In genomic region chr11:108663154-108663877, GRCh38 we compare ENCODE assay signal across 13 cellular contexts. TPM values are rescaled to one million over a fixed set of nuclear protein-coding genes. Genes with fewer than 3 reads are reported as not detected.
DNase-seq lines count a peak whose midpoint lies in the region; ATAC-seq and TF ChIP-seq lines count a peak whose summit lies in the region.
"Had no signal": no experiment of that assay in that cellular context is flagged by ENCODE, and none has a peak within 500 bp of the region (broad histone marks: within the 10 kb centered on the region; RNA-seq: fewer than 3 reads in every experiment).

No MANE protein-coding gene starts in this region.

- H3K27me3 Mint-ChIP-seq in nephron (ENCODE audit: low read depth): peaks cover 4% of the 10 kb centered on the region
- H3K27me3 Mint-ChIP-seq in activated naive CD8-positive, alpha-beta T cell treated with anti-CD3 and anti-CD28 coated beads, Interleukin-2, amount 50 U/mL, for 24 hours: peaks cover 3% of the 10 kb centered on the region
- H3K27me3 Mint-ChIP-seq in activated CD8-positive, alpha-beta memory T cell treated with anti-CD3 and anti-CD28 coated beads, Interleukin-2, amount 10 ng/mL, durations not matched to agents 7 days and 5 days: no peaks in the 10 kb centered on the region
- H3K27me3 Mint-ChIP-seq: activated naive CD8-positive, alpha-beta T cell treated with anti-CD3 and anti-CD28 coated beads for 36 hours had no signal

- H3K4me1 Mint-ChIP-seq in nephron: peaks cover 31% of the 10 kb centered on the region
- peaks cover 36% of the 10 kb centered on the region for H3K4me1 Mint-ChIP-seq in activated naive CD8-positive, alpha-beta T cell treated with anti-CD3 and anti-CD28 coated beads, Interleukin-2, amount 50 U/mL, for 24 hours
- peaks cover 34% of the 10 kb centered on the region for H3K4me1 Mint-ChIP-seq in activated CD8-positive, alpha-beta memory T cell treated with anti-CD3 and anti-CD28 coated beads, Interleukin-2, amount 10 ng/mL, durations not matched to agents 7 days and 5 days

- CTCF ChIA-PET in activated CD8-positive, alpha-beta memory T cell treated with anti-CD3 and anti-CD28 coated beads, Interleukin-2, amount 10 ng/mL, durations not matched to agents 7 days and 5 days (lab: Charles Lee): no interaction called here

- peak; percentile 69 for ATAC-seq in GM18909 (IDR thresholded peaks at IDR 0.05; ENCODE audit: poor library complexity, unreplicated experiment)
- peak; percentile 48 for ATAC-seq in GM21737 (IDR thresholded peaks at IDR 0.05; ENCODE audit: unreplicated experiment)
- peak; percentile 53 for ATAC-seq in HG03378 (IDR thresholded peaks at IDR 0.05; ENCODE audit: unreplicated experiment)
- ATAC-seq in activated naive CD8-positive, alpha-beta T cell treated with anti-CD3 and anti-CD28 coated beads, Interleukin-2, amount 50 U/mL, for 24 hours: no peak
- no peak for ATAC-seq in activated CD8-positive, alpha-beta memory T cell treated with anti-CD3 and anti-CD28 coated beads, Interleukin-2, amount 10 ng/mL, durations not matched to agents 7 days and 5 days
- ATAC-seq in HG03045 (IDR thresholded peaks at IDR 0.05; ENCODE audit: unreplicated experiment): no peak
- ATAC-seq: activated CD8-positive, alpha-beta T cell treated with anti-CD3 and anti-CD28 coated beads for 36 hours had no signal

- H3K36me3 Mint-ChIP-seq in nephron (ENCODE audit: low read depth): no peaks in the 10 kb centered on the region
- H3K36me3 Mint-ChIP-seq in activated naive CD8-positive, alpha-beta T cell treated with anti-CD3 and anti-CD28 coated beads, Interleukin-2, amount 50 U/mL, for 24 hours (ENCODE audit: low read depth): peaks cover 9% of the 10 kb centered on the region
- H3K36me3 Mint-ChIP-seq in activated CD8-positive, alpha-beta memory T cell treated with anti-CD3 and anti-CD28 coated beads, Interleukin-2, amount 10 ng/mL, durations not matched to agents 7 days and 5 days: peaks cover 6% of the 10 kb centered on the region

- no peak overlapping the region for H3K27ac Mint-ChIP-seq in nephron
- H3K27ac Mint-ChIP-seq in activated naive CD8-positive, alpha-beta T cell treated with anti-CD3 and anti-CD28 coated beads, Interleukin-2, amount 50 U/mL, for 24 hours: no peak overlapping the region
- H3K27ac Mint-ChIP-seq in activated CD8-positive, alpha-beta memory T cell treated with anti-CD3 and anti-CD28 coated beads, Interleukin-2, amount 10 ng/mL, durations not matched to agents 7 days and 5 days: no peak overlapping the region
- H3K27ac Mint-ChIP-seq: activated naive CD8-positive, alpha-beta T cell treated with anti-CD3 and anti-CD28 coated beads for 36 hours had no signal

- DNase-seq in activated naive CD8-positive, alpha-beta T cell treated with anti-CD3 and anti-CD28 coated beads, Interleukin-2, amount 50 U/mL, for 24 hours: no peak
- no peak for DNase-seq in SHP77 treated with DMSO at 0.1 percent for 48 hours (lab: John Stamatoyannopoulos, UW)
- no peak for DNase-seq in activated CD8-positive, alpha-beta memory T cell treated with anti-CD3 and anti-CD28 coated beads, Interleukin-2, amount 10 ng/mL, durations not matched to agents 7 days and 5 days
- DNase-seq: activated CD8-positive, alpha-beta T cell treated with anti-CD3 and anti-CD28 coated beads for 36 hours; activated naive CD8-positive, alpha-beta T cell treated with anti-CD3 and anti-CD28 coated beads for 36 hours; cortex of kidney; DMS53; NCI-H526 had no signal

- TF ChIP-seq CTCF in nephron (IDR thresholded peaks at IDR 0.05; ENCODE audit: unreplicated experiment in 3 of 3): no peak

- H3K9me3 Mint-ChIP-seq in nephron: no peaks in the 10 kb centered on the region
- H3K9me3 Mint-ChIP-seq in activated naive CD8-positive, alpha-beta T cell treated with anti-CD3 and anti-CD28 coated beads, Interleukin-2, amount 50 U/mL, for 24 hours: no peaks in the 10 kb centered on the region
- no peaks in the 10 kb centered on the region for H3K9me3 Mint-ChIP-seq in activated CD8-positive, alpha-beta memory T cell treated with anti-CD3 and anti-CD28 coated beads, Interleukin-2, amount 10 ng/mL, durations not matched to agents 7 days and 5 days (ENCODE audit: low read depth)
- H3K9me3 Mint-ChIP-seq: activated CD8-positive, alpha-beta T cell treated with anti-CD3 and anti-CD28 coated beads for 36 hours; activated naive CD8-positive, alpha-beta T cell treated with anti-CD3 and anti-CD28 coated beads for 36 hours had no signal

- H3K4me3 Mint-ChIP-seq in nephron: peak overlapping the region in 2 of 3 experiments; percentile 40 to 64
- H3K4me3 Mint-ChIP-seq in activated naive CD8-positive, alpha-beta T cell treated with anti-CD3 and anti-CD28 coated beads, Interleukin-2, amount 50 U/mL, for 24 hours: no peak overlapping the region
- H3K4me3 Mint-ChIP-seq in activated CD8-positive, alpha-beta memory T cell treated with anti-CD3 and anti-CD28 coated beads, Interleukin-2, amount 10 ng/mL, durations not matched to agents 7 days and 5 days: no peak overlapping the region
- H3K4me3 Mint-ChIP-seq: activated naive CD8-positive, alpha-beta T cell treated with anti-CD3 and anti-CD28 coated beads for 36 hours had no signal

RNA-seq across cellular contexts. Expression of gene DDX10, which starts 1.6 kb away (rescaled TPM):
- 10 to 100 TPM; 32.5 to 42.6 TPM for total RNA-seq in activated CD8-positive, alpha-beta memory T cell treated with anti-CD3 and anti-CD28 coated beads, Interleukin-2, amount 10 ng/mL, durations not matched to agents 7 days and 5 days

Comparison
In these comparisons a context has a peak if more than half of its experiments do, and no peak if none do; other contexts are left out.
1. ATAC-seq: peak in GM18909 (single experiment), GM21737 (single experiment) and HG03378 (single experiment); none in activated naive CD8-positive, alpha-beta T cell treated with anti-CD3 and anti-CD28 coated beads, Interleukin-2, amount 50 U/mL, for 24 hours (single experiment), activated CD8-positive, alpha-beta memory T cell treated with anti-CD3 and anti-CD28 coated beads, Interleukin-2, amount 10 ng/mL, durations not matched to agents 7 days and 5 days (single experiment) and HG03045 (single experiment).
2. H3K4me3 Mint-ChIP-seq: peak in nephron (2 of 3); none in activated naive CD8-positive, alpha-beta T cell treated with anti-CD3 and anti-CD28 coated beads, Interleukin-2, amount 50 U/mL, for 24 hours (single experiment) and activated CD8-positive, alpha-beta memory T cell treated with anti-CD3 and anti-CD28 coated beads, Interleukin-2, amount 10 ng/mL, durations not matched to agents 7 days and 5 days (single experiment).